9 cellular contexts compared by ENCODE assay signal in the genomic region with DNA sequence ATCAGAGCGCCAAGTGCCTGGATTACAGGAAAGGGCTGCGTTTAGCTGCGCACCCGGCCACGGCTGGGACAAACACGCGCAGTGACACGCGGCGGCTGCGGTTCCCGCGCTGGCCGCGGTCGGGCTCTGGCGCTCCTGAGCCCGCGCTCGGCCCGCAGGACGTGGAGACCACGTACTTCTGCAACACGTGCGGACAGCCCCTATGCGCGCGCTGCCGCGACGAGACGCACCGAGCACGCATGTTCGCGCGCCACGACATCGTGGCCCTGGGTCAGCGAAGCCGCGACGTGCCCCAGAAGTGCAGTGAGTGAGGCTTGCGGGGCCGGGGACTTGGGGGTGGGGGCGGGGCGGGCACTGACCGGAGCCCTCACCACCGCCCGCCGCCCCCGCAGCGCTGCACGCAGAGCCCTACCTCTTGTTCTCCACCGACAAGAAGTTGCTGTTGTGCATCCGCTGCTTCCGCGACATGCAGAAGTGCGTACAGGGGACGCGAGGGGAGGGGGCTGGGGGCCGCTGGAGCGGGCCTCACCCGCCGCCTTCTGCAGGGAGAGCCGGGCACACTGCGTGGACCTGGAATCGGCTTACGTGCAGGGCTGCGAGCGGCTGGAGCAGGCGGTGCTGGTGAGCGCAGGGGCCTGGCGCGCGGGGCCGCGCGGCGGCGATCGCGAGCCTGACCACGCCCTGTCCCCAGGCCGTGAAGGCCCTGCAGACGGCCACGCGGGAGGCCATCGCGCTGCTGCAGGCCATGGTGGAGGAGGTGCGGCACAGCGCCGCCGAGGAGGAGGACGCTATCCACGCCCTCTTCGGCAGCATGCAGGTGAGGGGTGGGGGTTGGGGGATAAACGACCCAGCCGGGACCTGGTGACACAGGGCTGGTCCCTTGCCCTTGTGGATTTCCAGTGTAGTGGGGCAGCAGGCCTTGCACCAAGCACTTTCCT. TPM values are rescaled to one million over a fixed set of nuclear protein-coding genes. Genes with fewer than 3 reads are reported as not detected.
DNase-seq lines count a peak whose midpoint lies in the region; ATAC-seq and TF ChIP-seq lines count a peak whose summit lies in the region.
"Had no signal": no experiment of that assay in that cellular context is flagged by ENCODE, and none has a peak within 500 bp of the region (broad histone marks: within the 10 kb centered on the region; RNA-seq: fewer than 3 reads in every experiment).

No MANE protein-coding gene starts in this region.

- peak overlapping the region; percentile 30 to 53 (median 44) for H3K4me3 ChIP-seq in upper lobe of left lung

- ATAC-seq in upper lobe of left lung (ENCODE audit: low FRiP score in 2 of 2) (peak in 1 of 2 donors; percentile 61), GM21515 (IDR thresholded peaks at IDR 0.05; ENCODE audit: unreplicated experiment) (no peak)

- no peaks in the 10 kb centered on the region for H3K9me3 ChIP-seq in upper lobe of left lung

- TF ChIP-seq EP300 in upper lobe of left lung (IDR thresholded peaks at IDR 0.05) = no peak

- peak; percentile 63 for DNase-seq in activated CD8-positive, alpha-beta memory T cell treated with anti-CD3 and anti-CD28 coated beads for 24 hours
- DNase-seq in activated CD8-positive, alpha-beta memory T cell treated with anti-CD3 and anti-CD28 coated beads, Interleukin-2, amount 50 U/mL, for 48 hours = no peak
- DNase-seq in SK-N-DZ (ENCODE audit: low spot score) (peak; percentile 75), ecto neural progenitor cell (ENCODE audit: low spot score) (peak; percentile 79), midbrain (lab: John Stamatoyannopoulos, UW) (peak; percentile 18), upper lobe of left lung (peak in 1 of 2 donors; percentile 91), NCI-H1105 (lab: John Stamatoyannopoulos, UW) (no peak)

- peak; percentile 20 to 77 (median 48) for TF ChIP-seq CTCF in upper lobe of left lung (IDR thresholded peaks at IDR 0.05)

- H3K36me3 ChIP-seq in upper lobe of left lung = no peaks in the 10 kb centered on the region

- H3K4me1 ChIP-seq in upper lobe of left lung = peaks cover 36 to 49% (median 41%) of the 10 kb centered on the region in 4 donors

- H3K27ac ChIP-seq in upper lobe of left lung = no peak overlapping the region

- TF ChIP-seq POLR2A in upper lobe of left lung (IDR thresholded peaks at IDR 0.05) = no peak

- H3K27me3 ChIP-seq in upper lobe of left lung = peaks cover 0 to 22% (median 6%) of the 10 kb centered on the region in 4 donors

- WGBS in upper lobe of left lung, 2 donors = 11 to 25% methylated on average over 5 to 69 of the region's 99 CpGs

RNA-seq across cellular contexts. Expression of a gene that starts 3.1 kb away (rescaled TPM):
- polyA plus RNA-seq in SK-N-DZ (2014; cell fraction: cytosol; rRNA removed) = 5.9 and 13.4 TPM in 2 replicates
- polyA plus RNA-seq in SK-N-DZ (2014; cell fraction: nucleus; rRNA removed) = 72.6 and 79.0 TPM in 2 replicates
- 10 to 100 TPM in 5 of 6 donors, 1 to 10 TPM in 1; 9.8 to 85.9 (median 18.3) TPM for total RNA-seq in upper lobe of left lung

RNA-seq across cellular contexts. Expression of a gene that starts 9.6 kb away (rescaled TPM):
- polyA plus RNA-seq in SK-N-DZ (2014; cell fraction: cytosol; rRNA removed) = 206 and 224 TPM in 2 replicates
- 133 and 136 TPM in 2 replicates for polyA plus RNA-seq in SK-N-DZ (2014; cell fraction: nucleus; rRNA removed)
- total RNA-seq in upper lobe of left lung = 100 to 1,000 TPM in 5 of 6 donors, 10 to 100 TPM in 1; 88.2 to 288 (median 180) TPM

RNA-seq across cellular contexts. Expression of a gene that starts 26.8 kb away (rescaled TPM):
- 56.5 and 61.7 TPM in 2 replicates for polyA plus RNA-seq in SK-N-DZ (2014; cell fraction: cytosol; rRNA removed)
- polyA plus RNA-seq in SK-N-DZ (2014; cell fraction: nucleus; rRNA removed) = 21.2 and 21.5 TPM in 2 replicates
- total RNA-seq in upper lobe of left lung = 10 to 100 TPM; 23.0 to 66.7 (median 52.2) TPM

RNA-seq across cellular contexts. Expression of a gene that starts 28.9 kb away (rescaled TPM):
- 0.24 and 0.29 TPM in 2 replicates for polyA plus RNA-seq in SK-N-DZ (2014; cell fraction: cytosol; rRNA removed)
- 0.22 and 0.38 TPM in 2 replicates for polyA plus RNA-seq in SK-N-DZ (2014; cell fraction: nucleus; rRNA removed)
- total RNA-seq in upper lobe of left lung = 1 to 10 TPM in 2 of 6 donors, under 1 TPM in 4; 0.14 to 1.3 (median 0.25) TPM

RNA-seq across cellular contexts. Expression of a gene that starts 35.0 kb away (rescaled TPM):
- polyA plus RNA-seq in SK-N-DZ (2014; cell fraction: cytosol; rRNA removed) = not detected in 2 replicates
- polyA plus RNA-seq in SK-N-DZ (2014; cell fraction: nucleus; rRNA removed) = 0.30 TPM in 1 of 2 replicates, not detected in the other
- not detected for total RNA-seq in upper lobe of left lung
- total RNA-seq: subcutaneous adipose tissue had no signal

Comparison
In these comparisons a context has a peak if more than half of its experiments do, and no peak if none do; other contexts are left out.
1. DNase-seq: peak in activated CD8-positive, alpha-beta memory T cell treated with anti-CD3 and anti-CD28 coated beads for 24 hours (single experiment), SK-N-DZ (single experiment), ecto neural progenitor cell (single experiment) and midbrain (single experiment); none in activated CD8-positive, alpha-beta memory T cell treated with anti-CD3 and anti-CD28 coated beads, Interleukin-2, amount 50 U/mL, for 48 hours (single experiment) and NCI-H1105 (single experiment).